ENCODE assay signal across 8 cellular contexts in genomic region chr14:94173885-94174621, GRCh38. TPM values are rescaled to one million over a fixed set of nuclear protein-coding genes. Genes with fewer than 3 reads are reported as not detected.
DNase-seq lines count a peak whose midpoint lies in the region; ATAC-seq and TF ChIP-seq lines count a peak whose summit lies in the region.

A gene with protein sequence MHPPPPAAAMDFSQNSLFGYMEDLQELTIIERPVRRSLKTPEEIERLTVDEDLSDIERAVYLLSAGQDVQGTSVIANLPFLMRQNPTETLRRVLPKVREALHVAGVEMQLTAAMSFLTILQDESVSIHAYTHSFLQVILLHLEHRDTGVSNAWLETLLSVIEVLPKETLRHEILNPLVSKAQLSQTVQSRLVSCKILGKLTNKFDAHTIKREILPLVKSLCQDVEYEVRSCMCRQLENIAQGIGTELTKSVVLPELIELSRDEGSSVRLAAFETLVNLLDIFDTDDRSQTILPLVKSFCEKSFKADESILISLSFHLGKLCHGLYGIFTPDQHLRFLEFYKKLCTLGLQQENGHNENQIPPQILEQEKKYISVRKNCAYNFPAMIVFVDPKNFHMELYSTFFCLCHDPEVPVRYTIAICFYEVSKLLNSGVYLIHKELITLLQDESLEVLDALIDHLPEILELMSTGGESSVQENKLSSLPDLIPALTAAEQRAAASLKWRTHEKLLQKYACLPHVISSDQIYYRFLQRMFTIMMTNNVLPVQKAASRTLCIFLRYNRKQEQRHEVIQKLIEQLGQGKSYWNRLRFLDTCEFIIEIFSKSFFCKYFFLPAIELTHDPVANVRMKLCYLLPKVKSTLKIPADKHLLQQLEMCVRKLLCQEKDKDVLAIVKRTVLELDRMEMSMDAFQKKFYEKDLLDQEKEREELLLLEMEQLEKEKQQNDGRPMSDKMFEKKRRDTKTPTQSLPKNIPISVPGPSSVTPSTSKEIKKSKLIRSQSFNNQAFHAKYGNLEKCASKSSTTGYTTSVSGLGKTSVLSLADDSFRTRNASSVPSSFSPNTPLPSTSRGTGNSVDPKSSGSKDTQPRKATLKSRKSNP (plus strand): TSS chr14:94174322. CDS start chr14:94174466, 144 bp downstream.

- H3K36me3 Mint-ChIP-seq in endothelial cell (ENCODE audit: low read depth, unreplicated experiment) (no peaks in the 10 kb centered on the region), mesothelial cell of epicardium (no peaks in the 10 kb centered on the region)

- DNase-seq in HPDE6-E6E7 (ENCODE audit: extremely low spot score) (peak; percentile 70), NOMO-1 treated with DMSO at 0.1 percent for 48 hours (lab: John Stamatoyannopoulos, UW; ENCODE audit: unreplicated experiment) (peak; percentile 51), endothelial cell (ENCODE audit: low spot score) (peak; percentile 94), mesothelial cell of epicardium (ENCODE audit: low spot score in 2 of 2, unreplicated experiment in 2 of 2) (peak; percentile 91)
- DNase-seq in activated CD8-positive, alpha-beta memory T cell treated with anti-CD3 and anti-CD28 coated beads, Interleukin-2, amount 50 U/mL, for 24 hours (ENCODE audit: extremely low read depth) = peak; percentile 59
- DNase-seq in stimulated activated CD8-positive, alpha-beta memory T cell treated with anti-CD3 and anti-CD28 coated beads, Interleukin-15, amount 100 ng/mL, for 4 hours (ENCODE audit: low read depth in 2 of 2) = peak; percentile 72 to 75

- peak within 1 kb of the TSS; percentile 50 for H3K27ac ChIP-seq in C4-2B

- peak within 1 kb of the TSS; percentile 57 for H3K27ac Mint-ChIP-seq in endothelial cell (ENCODE audit: unreplicated experiment)
- peak within 1 kb of the TSS; percentile 21 for H3K27ac Mint-ChIP-seq in mesothelial cell of epicardium

- H3K9me3 Mint-ChIP-seq in endothelial cell (ENCODE audit: unreplicated experiment) (no peaks in the 10 kb centered on the region), mesothelial cell of epicardium (peaks cover 4% of the 10 kb centered on the region)

- H3K4me3 Mint-ChIP-seq in endothelial cell (ENCODE audit: unreplicated experiment) (peak within 1 kb of the TSS; percentile 91), mesothelial cell of epicardium (peak within 1 kb of the TSS; percentile 71)

- TF ChIP-seq CTCF in C4-2B (conservative IDR thresholded peaks at IDR 0.05) (no peak), endothelial cell (IDR thresholded peaks at IDR 0.05; ENCODE audit: unreplicated experiment) (no peak), mesothelial cell of epicardium (IDR thresholded peaks at IDR 0.05; ENCODE audit: unreplicated experiment) (no peak)

- H3K27me3 Mint-ChIP-seq in endothelial cell (ENCODE audit: unreplicated experiment) (peaks cover 11% of the 10 kb centered on the region), mesothelial cell of epicardium (ENCODE audit: low read depth) (peaks cover 80% of the 10 kb centered on the region)

- peaks cover 5% of the 10 kb centered on the region for H3K4me1 Mint-ChIP-seq in endothelial cell (ENCODE audit: unreplicated experiment)
- H3K4me1 Mint-ChIP-seq in mesothelial cell of epicardium = peaks cover 14% of the 10 kb centered on the region

- peak; percentile 87 for ATAC-seq in GM19463 (IDR thresholded peaks at IDR 0.05; ENCODE audit: unreplicated experiment)

RNA-seq across cellular contexts. Expression of the gene that starts here (rescaled TPM):
- total RNA-seq in endothelial cell (ENCODE audit: unreplicated experiment) = 0.18 TPM
- total RNA-seq in mesothelial cell of epicardium = 0.29 to 0.64 TPM (median 0.54 TPM) in 3 replicates

Comparison
In these comparisons a context has a peak if more than half of its experiments do, and no peak if none do; other contexts are left out.
1. Peak in every context shown above with its lines: DNase-seq, ATAC-seq and H3K27ac ChIP-seq.
2. Peak in DNase-seq in endothelial cell; RNA of the gene not detected or under 1 TPM.
3. Peak in DNase-seq in mesothelial cell of epicardium; RNA of the gene not detected or under 1 TPM.